ENCODE assay signal across 1 cellular context in genomic region chr6:39892490-39893129, GRCh38.
TF ChIP-seq lines count a peak whose summit lies in the region.

No MANE protein-coding gene starts in this region.

TF ChIP-seq in H1, 55 proteins besides CTCF, POLR2A, EP300 and RAD21:
- TF ChIP-seq CHD7 (IDR thresholded peaks at IDR 0.05; ENCODE audit: insufficient replicate concordance, low read length) = no peak
- TF ChIP-seq SP2 (IDR thresholded peaks at IDR 0.05; ENCODE audit: low read length) = no peak
- no peak for TF ChIP-seq SP4 (IDR thresholded peaks at IDR 0.05; ENCODE audit: low read length)
